ENCODE assay signal across 8 cellular contexts in the genomic region with DNA sequence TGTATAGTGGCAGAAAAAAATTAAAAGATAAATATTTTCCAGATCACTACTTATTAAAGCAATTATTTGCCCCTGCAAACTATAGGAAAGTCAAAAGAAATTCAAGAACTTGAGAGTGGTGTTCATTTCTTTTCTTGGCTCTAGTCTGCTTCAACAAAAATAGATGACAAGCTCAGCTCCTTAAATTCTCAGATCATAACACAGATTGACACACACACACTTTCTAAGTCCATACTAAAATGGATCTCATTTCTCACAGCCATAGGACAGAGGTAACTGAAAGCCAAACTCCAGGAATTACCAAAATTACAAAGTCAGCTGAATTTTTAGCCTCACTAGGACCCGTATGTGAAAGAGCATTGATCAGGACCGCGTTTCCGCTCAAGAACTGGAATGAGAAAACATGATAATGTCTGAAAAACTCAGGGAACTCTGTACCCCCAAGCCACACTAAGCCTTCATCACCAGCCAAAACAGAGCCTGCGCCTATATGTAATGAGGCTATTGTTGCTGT.
"Had no signal": no experiment of that assay in that cellular context is flagged by ENCODE, and none has a peak within 500 bp of the region (broad histone marks: within the 10 kb centered on the region; RNA-seq: fewer than 3 reads in every experiment).

No MANE protein-coding gene starts in this region.

- DNase-seq: GM23248, GOT3, H7, HFFc6, KG1 had no signal

- H3K9ac ChIP-seq: GM23248 had no signal

- H3K9me3 ChIP-seq: HAP-1 had no signal

- H3K36me3 ChIP-seq: HAP-1 had no signal

- H3K4me3 ChIP-seq: GM23248, HAP-1 had no signal

- H2AFZ ChIP-seq: GM23248 had no signal

- FAIRE-seq: HTR-8/SVneo had no signal

- ATAC-seq: HCT116 had no signal

- H3K27ac ChIP-seq: GM23248 had no signal

- H3K4me1 ChIP-seq: HAP-1 had no signal
